Comparison of ENCODE assay signal across 19 cellular contexts in the genomic region with DNA sequence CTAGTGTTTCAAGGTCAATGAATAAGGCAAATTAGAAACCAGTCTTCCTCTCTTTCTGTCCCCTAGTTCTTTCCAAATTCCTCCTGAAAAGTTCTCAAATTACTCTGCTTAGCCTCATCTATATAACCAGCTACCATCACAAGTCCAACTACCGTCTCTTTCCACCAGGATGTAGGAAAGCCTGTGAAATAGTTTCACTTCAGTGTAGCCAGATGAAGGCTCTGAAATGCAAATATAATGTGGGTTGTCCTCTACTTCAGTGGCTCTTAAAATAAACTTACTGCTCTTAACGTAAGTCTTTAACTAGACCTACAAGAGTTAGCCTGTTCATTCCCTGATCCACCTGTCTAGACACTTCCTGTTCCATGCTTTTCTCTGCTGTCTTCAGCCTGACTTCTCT.
DNase-seq lines count a peak whose midpoint lies in the region; ATAC-seq, FAIRE-seq and TF ChIP-seq lines count a peak whose summit lies in the region.
"Had no signal": no experiment of that assay in that cellular context is flagged by ENCODE, and none has a peak within 500 bp of the region (broad histone marks: within the 10 kb centered on the region; RNA-seq: fewer than 3 reads in every experiment).

No MANE protein-coding gene starts in this region.

- CTCF ChIA-PET in activated naive CD4-positive, alpha-beta T cell treated with anti-CD3 and anti-CD28 coated beads for 36 hours (lab: Charles Lee): no interaction called here

- peak; percentile 4 for DNase-seq in DMS53 (lab: John Stamatoyannopoulos, UW)
- DNase-seq in DMS53 treated with DMSO at 0.1 percent for 48 hours (lab: John Stamatoyannopoulos, UW; ENCODE audit: unreplicated experiment): no peak
- peak; percentile 27 for DNase-seq in GM12865 (ENCODE audit: low read depth)
- DNase-seq in glutamatergic neuron: no peak
- DNase-seq in G401 (ENCODE audit: low spot score): no peak
- DNase-seq in activated naive CD4-positive, alpha-beta T cell treated with anti-CD3 and anti-CD28 coated beads for 36 hours: no peak
- DNase-seq in GM12891 (ENCODE audit: insufficient read length, low spot score): no peak
- DNase-seq: 8988T; AML-193; Caco-2; CD8-positive, alpha-beta memory T cell; DND-41; GF-D8; GM23248; H7; KBM-7 had no signal

- intact Hi-C loops in activated naive CD4-positive, alpha-beta T cell treated with anti-CD3 and anti-CD28 coated beads for 36 hours (cut with micrococcal nuclease): no loop called here

- no peak for FAIRE-seq in GM12891 (lab: Jason Lieb, UNC)
- FAIRE-seq: GM18507 had no signal

- no peak for TF ChIP-seq POLR2A in GM12891 (IDR thresholded peaks at IDR 0.05; ENCODE audit: low read depth, low read length)

- H3K4me1 Mint-ChIP-seq in glutamatergic neuron (ENCODE audit: low read depth, unreplicated experiment): peaks cover 19% of the 10 kb centered on the region
- no peaks in the 10 kb centered on the region for H3K4me1 Mint-ChIP-seq in activated naive CD4-positive, alpha-beta T cell treated with anti-CD3 and anti-CD28 coated beads for 36 hours (ENCODE audit: low read depth)
- H3K4me1 Mint-ChIP-seq: CD8-positive, alpha-beta memory T cell had no signal

- ATAC-seq in HG03432 (IDR thresholded peaks at IDR 0.05; ENCODE audit: unreplicated experiment): peak; percentile 60

- H3K4me3 Mint-ChIP-seq in glutamatergic neuron (ENCODE audit: unreplicated experiment): no peak overlapping the region
- H3K4me3 Mint-ChIP-seq in activated naive CD4-positive, alpha-beta T cell treated with anti-CD3 and anti-CD28 coated beads for 36 hours: no peak overlapping the region
- H3K4me3 Mint-ChIP-seq: CD8-positive, alpha-beta memory T cell had no signal

- TF ChIP-seq CTCF in GM12865 (IDR thresholded peaks at IDR 0.05; ENCODE audit: insufficient read depth, low read depth, low read length, missing control alignments): no peak
- no peak for TF ChIP-seq CTCF in glutamatergic neuron (IDR thresholded peaks at IDR 0.05; ENCODE audit: partially characterized antibody, unreplicated experiment)

- peak overlapping the region; percentile 17 for H3K27ac Mint-ChIP-seq in glutamatergic neuron (ENCODE audit: unreplicated experiment)
- H3K27ac Mint-ChIP-seq in activated naive CD4-positive, alpha-beta T cell treated with anti-CD3 and anti-CD28 coated beads for 36 hours: no peak overlapping the region
- H3K27ac Mint-ChIP-seq: CD8-positive, alpha-beta memory T cell had no signal

- H3K9me3 Mint-ChIP-seq in glutamatergic neuron (ENCODE audit: unreplicated experiment): peaks cover 20% of the 10 kb centered on the region
- peaks cover 5% of the 10 kb centered on the region for H3K9me3 Mint-ChIP-seq in activated naive CD4-positive, alpha-beta T cell treated with anti-CD3 and anti-CD28 coated beads for 36 hours

- H3K27me3 Mint-ChIP-seq in glutamatergic neuron (ENCODE audit: unreplicated experiment): peaks cover 8% of the 10 kb centered on the region
- H3K27me3 Mint-ChIP-seq in activated naive CD4-positive, alpha-beta T cell treated with anti-CD3 and anti-CD28 coated beads for 36 hours (ENCODE audit: low read depth): no peaks in the 10 kb centered on the region
- H3K27me3 Mint-ChIP-seq: CD8-positive, alpha-beta memory T cell had no signal

- in situ Hi-C loops in G401 (cut with HindIII; ENCODE audit: low sequenced_read_pairs): no loop called here

- no peak overlapping the region for H3K4me3 ChIP-seq in GM12865 (ENCODE audit: low read depth, low read length)
- H3K4me3 ChIP-seq: BLaER1, GM23248 had no signal

- H3K36me3 Mint-ChIP-seq in glutamatergic neuron (ENCODE audit: unreplicated experiment): peaks cover 18% of the 10 kb centered on the region
- H3K36me3 Mint-ChIP-seq in activated naive CD4-positive, alpha-beta T cell treated with anti-CD3 and anti-CD28 coated beads for 36 hours (ENCODE audit: low read depth): no peaks in the 10 kb centered on the region
- H3K36me3 Mint-ChIP-seq: CD8-positive, alpha-beta memory T cell had no signal

TF ChIP-seq in GM12891, 5 proteins besides CTCF, POLR2A, EP300 and RAD21:
- TF ChIP-seq POU2F2 (IDR thresholded peaks at IDR 0.05; ENCODE audit: low read depth, low read length): no peak
- no peak for TF ChIP-seq PAX5 (IDR thresholded peaks at IDR 0.05; ENCODE audit: insufficient read depth, low read length, severe bottlenecking)
- no peak for TF ChIP-seq SPI1 (IDR thresholded peaks at IDR 0.05; ENCODE audit: low read depth, low read length)

Comparison
In these comparisons a context has a peak if more than half of its experiments do, and no peak if none do; other contexts are left out.
1. DNase-seq: peak in DMS53 (single experiment) and GM12865 (single experiment); none in DMS53 treated with DMSO at 0.1 percent for 48 hours (single experiment), glutamatergic neuron (single experiment), G401 (single experiment), activated naive CD4-positive, alpha-beta T cell treated with anti-CD3 and anti-CD28 coated beads for 36 hours (single experiment) and GM12891 (single experiment).